ENCODE assay signal across 1 cellular context in the genomic region with DNA sequence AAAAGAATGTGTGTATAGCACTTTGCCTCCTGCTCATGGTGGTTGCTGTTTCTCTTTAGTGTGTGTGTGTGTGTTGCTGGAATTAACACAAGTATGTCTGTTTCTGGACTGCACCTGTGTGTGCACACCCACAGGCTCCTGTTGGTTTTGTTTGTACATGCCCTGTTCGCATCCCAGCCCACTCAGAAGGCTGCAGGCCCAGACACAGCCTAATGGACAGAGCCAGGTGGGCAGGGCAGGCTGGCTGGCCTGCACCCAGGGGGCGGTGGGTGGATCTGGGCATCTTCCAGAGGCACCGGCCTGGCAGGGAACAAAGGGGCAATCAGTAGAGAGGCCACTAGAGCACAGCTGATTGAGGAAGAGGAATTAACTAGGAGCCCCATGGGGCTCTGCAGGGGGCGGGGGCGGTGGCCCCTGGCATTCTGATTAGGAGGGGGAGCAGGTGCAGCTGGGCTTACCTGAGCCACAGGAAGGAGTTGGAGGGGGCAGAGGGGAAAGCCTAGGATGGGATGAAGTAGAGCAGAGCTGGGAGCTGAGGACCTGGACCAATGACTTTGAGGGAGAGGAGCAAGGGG.
TF ChIP-seq lines count a peak whose summit lies in the region.

No MANE protein-coding gene starts in this region.

TF ChIP-seq in GM23338, 12 proteins besides CTCF, POLR2A, EP300 and RAD21 (continued from another document):
- TF ChIP-seq, protein P1, sequence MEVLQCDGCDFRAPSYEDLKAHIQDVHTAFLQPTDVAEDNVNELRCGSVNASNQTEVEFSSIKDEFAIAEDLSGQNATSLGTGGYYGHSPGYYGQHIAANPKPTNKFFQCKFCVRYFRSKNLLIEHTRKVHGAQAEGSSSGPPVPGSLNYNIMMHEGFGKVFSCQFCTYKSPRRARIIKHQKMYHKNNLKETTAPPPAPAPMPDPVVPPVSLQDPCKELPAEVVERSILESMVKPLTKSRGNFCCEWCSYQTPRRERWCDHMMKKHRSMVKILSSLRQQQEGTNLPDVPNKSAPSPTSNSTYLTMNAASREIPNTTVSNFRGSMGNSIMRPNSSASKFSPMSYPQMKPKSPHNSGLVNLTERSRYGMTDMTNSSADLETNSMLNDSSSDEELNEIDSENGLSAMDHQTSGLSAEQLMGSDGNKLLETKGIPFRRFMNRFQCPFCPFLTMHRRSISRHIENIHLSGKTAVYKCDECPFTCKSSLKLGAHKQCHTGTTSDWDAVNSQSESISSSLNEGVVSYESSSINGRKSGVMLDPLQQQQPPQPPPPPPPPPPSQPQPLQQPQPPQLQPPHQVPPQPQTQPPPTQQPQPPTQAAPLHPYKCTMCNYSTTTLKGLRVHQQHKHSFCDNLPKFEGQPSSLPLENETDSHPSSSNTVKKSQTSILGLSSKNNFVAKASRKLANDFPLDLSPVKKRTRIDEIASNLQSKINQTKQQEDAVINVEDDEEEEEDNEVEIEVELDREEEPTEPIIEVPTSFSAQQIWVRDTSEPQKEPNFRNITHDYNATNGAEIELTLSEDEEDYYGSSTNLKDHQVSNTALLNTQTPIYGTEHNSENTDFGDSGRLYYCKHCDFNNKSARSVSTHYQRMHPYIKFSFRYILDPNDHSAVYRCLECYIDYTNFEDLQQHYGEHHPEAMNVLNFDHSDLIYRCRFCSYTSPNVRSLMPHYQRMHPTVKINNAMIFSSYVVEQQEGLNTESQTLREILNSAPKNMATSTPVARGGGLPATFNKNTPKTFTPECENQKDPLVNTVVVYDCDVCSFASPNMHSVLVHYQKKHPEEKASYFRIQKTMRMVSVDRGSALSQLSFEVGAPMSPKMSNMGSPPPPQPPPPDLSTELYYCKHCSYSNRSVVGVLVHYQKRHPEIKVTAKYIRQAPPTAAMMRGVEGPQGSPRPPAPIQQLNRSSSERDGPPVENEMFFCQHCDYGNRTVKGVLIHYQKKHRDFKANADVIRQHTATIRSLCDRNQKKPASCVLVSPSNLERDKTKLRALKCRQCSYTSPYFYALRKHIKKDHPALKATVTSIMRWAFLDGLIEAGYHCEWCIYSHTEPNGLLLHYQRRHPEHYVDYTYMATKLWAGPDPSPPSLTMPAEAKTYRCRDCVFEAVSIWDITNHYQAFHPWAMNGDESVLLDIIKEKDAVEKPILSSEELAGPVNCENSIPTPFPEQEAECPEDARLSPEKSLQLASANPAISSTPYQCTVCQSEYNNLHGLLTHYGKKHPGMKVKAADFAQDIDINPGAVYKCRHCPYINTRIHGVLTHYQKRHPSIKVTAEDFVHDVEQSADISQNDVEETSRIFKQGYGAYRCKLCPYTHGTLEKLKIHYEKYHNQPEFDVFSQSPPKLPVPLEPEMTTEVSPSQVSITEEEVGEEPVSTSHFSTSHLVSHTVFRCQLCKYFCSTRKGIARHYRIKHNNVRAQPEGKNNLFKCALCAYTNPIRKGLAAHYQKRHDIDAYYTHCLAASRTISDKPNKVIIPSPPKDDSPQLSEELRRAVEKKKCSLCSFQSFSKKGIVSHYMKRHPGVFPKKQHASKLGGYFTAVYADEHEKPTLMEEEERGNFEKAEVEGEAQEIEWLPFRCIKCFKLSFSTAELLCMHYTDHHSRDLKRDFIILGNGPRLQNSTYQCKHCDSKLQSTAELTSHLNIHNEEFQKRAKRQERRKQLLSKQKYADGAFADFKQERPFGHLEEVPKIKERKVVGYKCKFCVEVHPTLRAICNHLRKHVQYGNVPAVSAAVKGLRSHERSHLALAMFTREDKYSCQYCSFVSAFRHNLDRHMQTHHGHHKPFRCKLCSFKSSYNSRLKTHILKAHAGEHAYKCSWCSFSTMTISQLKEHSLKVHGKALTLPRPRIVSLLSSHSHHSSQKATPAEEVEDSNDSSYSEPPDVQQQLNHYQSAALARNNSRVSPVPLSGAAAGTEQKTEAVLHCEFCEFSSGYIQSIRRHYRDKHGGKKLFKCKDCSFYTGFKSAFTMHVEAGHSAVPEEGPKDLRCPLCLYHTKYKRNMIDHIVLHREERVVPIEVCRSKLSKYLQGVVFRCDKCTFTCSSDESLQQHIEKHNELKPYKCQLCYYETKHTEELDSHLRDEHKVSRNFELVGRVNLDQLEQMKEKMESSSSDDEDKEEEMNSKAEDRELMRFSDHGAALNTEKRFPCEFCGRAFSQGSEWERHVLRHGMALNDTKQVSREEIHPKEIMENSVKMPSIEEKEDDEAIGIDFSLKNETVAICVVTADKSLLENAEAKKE (CRISPR knock-in tag; IDR thresholded peaks at IDR 0.05), result no peak
